1 cellular context compared by ENCODE assay signal in the genomic region with DNA sequence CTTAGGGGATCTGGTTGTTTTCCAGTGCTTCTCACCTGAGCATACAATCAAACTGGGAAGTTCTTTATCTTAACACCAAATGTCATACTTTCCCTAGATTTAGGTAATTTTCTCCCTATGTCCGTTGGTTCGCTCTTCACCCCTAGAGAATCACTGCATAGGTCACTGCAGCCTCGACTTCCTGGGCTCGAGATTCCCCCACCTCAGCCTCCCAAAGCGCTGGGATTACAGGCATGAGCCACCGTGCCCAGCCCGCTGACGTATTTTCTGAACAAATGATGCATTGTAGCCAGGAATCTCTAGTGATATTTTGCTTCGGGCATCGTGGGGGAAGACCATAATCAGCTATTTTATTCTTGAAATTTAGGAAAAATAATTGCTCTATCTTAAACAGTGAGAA.
A peak's percentile ranks its signal among the peaks of the same experiment; 100 is the strongest.
TF ChIP-seq lines count a peak whose summit lies in the region.

No MANE protein-coding gene starts in this region.

TF ChIP-seq in K562, 482 proteins besides CTCF, POLR2A, EP300 and RAD21:
- TF ChIP-seq ZFP1 (CRISPR knock-in tag; IDR thresholded peaks at IDR 0.05) (no peak), ZFP30 (CRISPR knock-in tag; IDR thresholded peaks at IDR 0.05; ENCODE audit: borderline replicate concordance) (no peak), ZNF75A (CRISPR knock-in tag; IDR thresholded peaks at IDR 0.05) (no peak), HCFC1 (IDR thresholded peaks at IDR 0.05; ENCODE audit: low read depth, low read length) (no peak), CBX5 (IDR thresholded peaks at IDR 0.05; ENCODE audit: borderline replicate concordance, low read depth) (peak; percentile 36; the same call in 1 of the 2 replicates), SAFB2 (IDR thresholded peaks at IDR 0.05; ENCODE audit: borderline replicate concordance, low read depth, low read length, severe bottlenecking) (no peak), L3MBTL2 (IDR thresholded peaks at IDR 0.05) (no peak), TCF3 (CRISPR knock-in tag; IDR thresholded peaks at IDR 0.05) (no peak), KLF1 (tag; IDR thresholded peaks at IDR 0.05) (no peak), ZNF57 (CRISPR knock-in tag; IDR thresholded peaks at IDR 0.05) (no peak), ZNF445 (CRISPR knock-in tag; IDR thresholded peaks at IDR 0.05; ENCODE audit: low read depth) (peak; percentile 84; the same call in 1 of the 2 replicates)
- TF ChIP-seq, protein P1, sequence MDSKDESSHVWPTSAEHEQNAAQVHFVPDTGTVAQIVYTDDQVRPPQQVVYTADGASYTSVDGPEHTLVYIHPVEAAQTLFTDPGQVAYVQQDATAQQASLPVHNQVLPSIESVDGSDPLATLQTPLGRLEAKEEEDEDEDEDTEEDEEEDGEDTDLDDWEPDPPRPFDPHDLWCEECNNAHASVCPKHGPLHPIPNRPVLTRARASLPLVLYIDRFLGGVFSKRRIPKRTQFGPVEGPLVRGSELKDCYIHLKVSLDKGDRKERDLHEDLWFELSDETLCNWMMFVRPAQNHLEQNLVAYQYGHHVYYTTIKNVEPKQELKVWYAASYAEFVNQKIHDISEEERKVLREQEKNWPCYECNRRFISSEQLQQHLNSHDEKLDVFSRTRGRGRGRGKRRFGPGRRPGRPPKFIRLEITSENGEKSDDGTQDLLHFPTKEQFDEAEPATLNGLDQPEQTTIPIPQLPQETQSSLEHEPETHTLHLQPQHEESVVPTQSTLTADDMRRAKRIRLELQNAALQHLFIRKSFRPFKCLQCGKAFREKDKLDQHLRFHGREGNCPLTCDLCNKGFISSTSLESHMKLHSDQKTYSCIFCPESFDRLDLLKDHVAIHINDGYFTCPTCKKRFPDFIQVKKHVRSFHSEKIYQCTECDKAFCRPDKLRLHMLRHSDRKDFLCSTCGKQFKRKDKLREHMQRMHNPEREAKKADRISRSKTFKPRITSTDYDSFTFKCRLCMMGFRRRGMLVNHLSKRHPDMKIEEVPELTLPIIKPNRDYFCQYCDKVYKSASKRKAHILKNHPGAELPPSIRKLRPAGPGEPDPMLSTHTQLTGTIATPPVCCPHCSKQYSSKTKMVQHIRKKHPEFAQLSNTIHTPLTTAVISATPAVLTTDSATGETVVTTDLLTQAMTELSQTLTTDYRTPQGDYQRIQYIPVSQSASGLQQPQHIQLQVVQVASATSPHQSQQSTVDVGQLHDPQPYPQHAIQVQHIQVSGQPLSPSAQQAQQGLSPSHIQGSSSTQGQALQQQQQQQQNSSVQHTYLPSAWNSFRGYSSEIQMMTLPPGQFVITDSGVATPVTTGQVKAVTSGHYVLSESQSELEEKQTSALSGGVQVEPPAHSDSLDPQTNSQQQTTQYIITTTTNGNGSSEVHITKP (IDR thresholded peaks at IDR 0.05; ENCODE audit: partially characterized antibody) = no peak
- TF ChIP-seq, protein P2, sequence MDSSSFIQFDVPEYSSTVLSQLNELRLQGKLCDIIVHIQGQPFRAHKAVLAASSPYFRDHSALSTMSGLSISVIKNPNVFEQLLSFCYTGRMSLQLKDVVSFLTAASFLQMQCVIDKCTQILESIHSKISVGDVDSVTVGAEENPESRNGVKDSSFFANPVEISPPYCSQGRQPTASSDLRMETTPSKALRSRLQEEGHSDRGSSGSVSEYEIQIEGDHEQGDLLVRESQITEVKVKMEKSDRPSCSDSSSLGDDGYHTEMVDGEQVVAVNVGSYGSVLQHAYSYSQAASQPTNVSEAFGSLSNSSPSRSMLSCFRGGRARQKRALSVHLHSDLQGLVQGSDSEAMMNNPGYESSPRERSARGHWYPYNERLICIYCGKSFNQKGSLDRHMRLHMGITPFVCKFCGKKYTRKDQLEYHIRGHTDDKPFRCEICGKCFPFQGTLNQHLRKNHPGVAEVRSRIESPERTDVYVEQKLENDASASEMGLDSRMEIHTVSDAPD (CRISPR knock-in tag; IDR thresholded peaks at IDR 0.05) = no peak
- TF ChIP-seq, protein P3, sequence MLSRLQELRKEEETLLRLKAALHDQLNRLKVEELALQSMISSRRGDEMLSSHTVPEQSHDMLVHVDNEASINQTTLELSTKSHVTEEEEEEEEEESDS (CRISPR knock-in tag; IDR thresholded peaks at IDR 0.05) = no peak
- TF ChIP-seq, protein P4, sequence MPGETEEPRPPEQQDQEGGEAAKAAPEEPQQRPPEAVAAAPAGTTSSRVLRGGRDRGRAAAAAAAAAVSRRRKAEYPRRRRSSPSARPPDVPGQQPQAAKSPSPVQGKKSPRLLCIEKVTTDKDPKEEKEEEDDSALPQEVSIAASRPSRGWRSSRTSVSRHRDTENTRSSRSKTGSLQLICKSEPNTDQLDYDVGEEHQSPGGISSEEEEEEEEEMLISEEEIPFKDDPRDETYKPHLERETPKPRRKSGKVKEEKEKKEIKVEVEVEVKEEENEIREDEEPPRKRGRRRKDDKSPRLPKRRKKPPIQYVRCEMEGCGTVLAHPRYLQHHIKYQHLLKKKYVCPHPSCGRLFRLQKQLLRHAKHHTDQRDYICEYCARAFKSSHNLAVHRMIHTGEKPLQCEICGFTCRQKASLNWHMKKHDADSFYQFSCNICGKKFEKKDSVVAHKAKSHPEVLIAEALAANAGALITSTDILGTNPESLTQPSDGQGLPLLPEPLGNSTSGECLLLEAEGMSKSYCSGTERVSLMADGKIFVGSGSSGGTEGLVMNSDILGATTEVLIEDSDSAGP (CRISPR knock-in tag; IDR thresholded peaks at IDR 0.05) = no peak
- TF ChIP-seq, protein P5, sequence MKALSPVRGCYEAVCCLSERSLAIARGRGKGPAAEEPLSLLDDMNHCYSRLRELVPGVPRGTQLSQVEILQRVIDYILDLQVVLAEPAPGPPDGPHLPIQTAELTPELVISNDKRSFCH (CRISPR knock-in tag; IDR thresholded peaks at IDR 0.05) = no peak
- TF ChIP-seq, protein P5 (tag; IDR thresholded peaks at IDR 0.05) = no peak
- TF ChIP-seq, protein P6, sequence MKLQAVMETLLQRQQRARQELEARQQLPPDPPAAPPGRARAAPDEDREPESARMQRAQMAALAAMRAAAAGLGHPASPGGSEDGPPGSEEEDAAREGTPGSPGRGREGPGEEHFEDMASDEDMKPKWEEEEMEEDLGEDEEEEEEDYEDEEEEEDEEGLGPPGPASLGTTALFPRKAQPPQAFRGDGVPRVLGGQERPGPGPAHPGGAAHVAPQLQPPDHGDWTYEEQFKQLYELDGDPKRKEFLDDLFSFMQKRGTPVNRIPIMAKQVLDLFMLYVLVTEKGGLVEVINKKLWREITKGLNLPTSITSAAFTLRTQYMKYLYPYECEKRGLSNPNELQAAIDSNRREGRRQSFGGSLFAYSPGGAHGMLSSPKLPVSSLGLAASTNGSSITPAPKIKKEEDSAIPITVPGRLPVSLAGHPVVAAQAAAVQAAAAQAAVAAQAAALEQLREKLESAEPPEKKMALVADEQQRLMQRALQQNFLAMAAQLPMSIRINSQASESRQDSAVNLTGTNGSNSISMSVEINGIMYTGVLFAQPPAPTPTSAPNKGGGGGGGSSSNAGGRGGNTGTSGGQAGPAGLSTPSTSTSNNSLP (IDR thresholded peaks at IDR 0.05; ENCODE audit: borderline replicate concordance, low read depth, low read length) = no peak
- TF ChIP-seq, protein P7, sequence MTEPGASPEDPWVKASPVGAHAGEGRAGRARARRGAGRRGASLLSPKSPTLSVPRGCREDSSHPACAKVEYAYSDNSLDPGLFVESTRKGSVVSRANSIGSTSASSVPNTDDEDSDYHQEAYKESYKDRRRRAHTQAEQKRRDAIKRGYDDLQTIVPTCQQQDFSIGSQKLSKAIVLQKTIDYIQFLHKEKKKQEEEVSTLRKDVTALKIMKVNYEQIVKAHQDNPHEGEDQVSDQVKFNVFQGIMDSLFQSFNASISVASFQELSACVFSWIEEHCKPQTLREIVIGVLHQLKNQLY (CRISPR knock-in tag; conservative IDR thresholded peaks at IDR 0.05) = no peak
TF ChIP-seq in K562: peak in this region for 2.
